25 cellular contexts compared by ENCODE assay signal in the genomic region with DNA sequence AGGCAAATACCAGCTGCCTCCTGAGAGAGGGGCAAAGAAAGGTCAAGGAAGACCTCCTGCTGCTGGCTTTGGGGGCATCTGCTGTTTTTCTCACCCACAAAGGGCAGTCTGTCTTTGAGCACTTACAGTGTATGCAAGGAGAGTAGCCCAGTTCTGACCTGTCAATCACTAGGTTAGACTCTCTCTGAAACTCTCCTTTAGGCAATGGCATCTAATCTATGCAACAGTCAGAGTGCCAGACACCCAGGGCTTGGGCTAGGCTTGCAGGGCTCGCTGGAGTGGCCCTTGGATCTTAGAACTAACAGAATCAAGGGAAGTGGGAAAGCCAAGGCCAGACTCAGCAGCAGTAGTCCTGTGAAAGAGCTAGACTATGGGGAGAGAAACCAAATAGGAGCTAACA.
DNase-seq lines count a peak whose midpoint lies in the region; ATAC-seq and TF ChIP-seq lines count a peak whose summit lies in the region.
"Had no signal": no experiment of that assay in that cellular context is flagged by ENCODE, and none has a peak within 500 bp of the region (broad histone marks: within the 10 kb centered on the region; RNA-seq: fewer than 3 reads in every experiment).

No MANE protein-coding gene starts in this region.

- H3K27me3 ChIP-seq in SJCRH30, result no peaks in the 10 kb centered on the region
- H3K27me3 ChIP-seq: colonic mucosa, esophagus muscularis mucosa, foreskin keratinocyte had no signal

- H3K9me3 ChIP-seq in SJCRH30 (replicated peaks), result no peaks in the 10 kb centered on the region
- H3K9me3 ChIP-seq: colonic mucosa, esophagus muscularis mucosa had no signal

- H3K36me3 ChIP-seq in SJCRH30, result no peaks in the 10 kb centered on the region
- H3K36me3 ChIP-seq: colonic mucosa, esophagus muscularis mucosa had no signal

- no peak overlapping the region for H3K27ac ChIP-seq in SJCRH30
- H3K27ac ChIP-seq: colonic mucosa, esophagus muscularis mucosa, foreskin keratinocyte, skin epidermis, VCaP had no signal

- H3K4me1 ChIP-seq in SJCRH30, result no peaks in the 10 kb centered on the region
- H3K4me1 ChIP-seq: colonic mucosa, esophagus muscularis mucosa, foreskin keratinocyte had no signal

- no peak for ATAC-seq in GM19452 (IDR thresholded peaks at IDR 0.05; ENCODE audit: unreplicated experiment)
- ATAC-seq: CD8-positive, alpha-beta T cell; foreskin keratinocyte; left lobe of liver; stimulated activated naive CD8-positive, alpha-beta T cell treated with anti-CD3 and anti-CD28 coated beads, Interleukin-15, amount 100 ng/mL, for 72 hours; T-helper 17 cell had no signal

- DNase-seq in NCI-H82 (lab: John Stamatoyannopoulos, UW), result peak; percentile 45
- DNase-seq in NCI-H82 treated with DMSO at 0.1 percent for 48 hours (lab: John Stamatoyannopoulos, UW; ENCODE audit: unreplicated experiment), result no peak
- DNase-seq in SJCRH30, result peak; percentile 13 to 44
- DNase-seq in islet precursor cell, result peak; percentile 95
- peak; percentile 82 for DNase-seq in retina
- no peak for DNase-seq in GM20000 (ENCODE audit: low spot score)
- no peak for DNase-seq in activated CD8-positive, alpha-beta memory T cell treated with anti-CD3 and anti-CD28 coated beads, Interleukin-2, amount 50 U/mL, for 4 hours
- DNase-seq: 8988T; activated CD4-positive, alpha-beta T cell treated with anti-CD3 and anti-CD28 coated beads, Interleukin-2, amount 10 ng/mL, durations not matched to agents 7 days and 5 days; anterior cingulate cortex; CD8-positive, alpha-beta T cell; colonic mucosa; foreskin keratinocyte; H7; immature natural killer cell; NCI-H1048; NCI-H1694; NCI-H510A; stimulated activated naive CD8-positive, alpha-beta T cell treated with anti-CD3 and anti-CD28 coated beads, Interleukin-15, amount 100 ng/mL, for 72 hours; T-helper 17 cell had no signal

- no peak overlapping the region for H3K4me3 ChIP-seq in SJCRH30
- H3K4me3 ChIP-seq: colonic mucosa, esophagus muscularis mucosa, skin epidermis had no signal

- no peak for TF ChIP-seq CTCF in GM20000 (IDR thresholded peaks at IDR 0.05; ENCODE audit: extremely low read depth, missing control alignments)

Comparison
In these comparisons a context has a peak if more than half of its experiments do, and no peak if none do; other contexts are left out.
1. DNase-seq: peak in NCI-H82 (single experiment), SJCRH30 (2 of 2), islet precursor cell (single experiment) and retina (single experiment); none in NCI-H82 treated with DMSO at 0.1 percent for 48 hours (single experiment), GM20000 (single experiment) and activated CD8-positive, alpha-beta memory T cell treated with anti-CD3 and anti-CD28 coated beads, Interleukin-2, amount 50 U/mL, for 4 hours (single experiment).